In genomic region chrX:136916827-136917226, GRCh38 we compare ENCODE assay signal across 24 cellular contexts. TPM values are rescaled to one million over a fixed set of nuclear protein-coding genes. Genes with fewer than 3 reads are reported as not detected.
DNase-seq lines count a peak whose midpoint lies in the region; ATAC-seq, FAIRE-seq and TF ChIP-seq lines count a peak whose summit lies in the region.
"Had no signal": no experiment of that assay in that cellular context is flagged by ENCODE, and none has a peak within 500 bp of the region (broad histone marks: within the 10 kb centered on the region; RNA-seq: fewer than 3 reads in every experiment).

No MANE protein-coding gene starts in this region.

- FAIRE-seq in K562 (lab: Jason Lieb, UNC) = no peak
- FAIRE-seq: A549, GM12878, GM18507 had no signal

- H3K27ac Mint-ChIP-seq in T-helper 2 cell treated with Interferon-gamma antibody and Interleukin-4, amounts not matched to agents 5 μg/mL and 100 μg/mL, for 36 hours = peak overlapping the region; percentile 45
- no peak overlapping the region for H3K27ac Mint-ChIP-seq in CD4-positive, alpha-beta memory T cell
- H3K27ac Mint-ChIP-seq: B cell; CD4-positive, alpha-beta T cell; CD8-positive, alpha-beta memory T cell had no signal

- no peak overlapping the region for H3K4me3 Mint-ChIP-seq in T-helper 2 cell treated with Interferon-gamma antibody and Interleukin-4, amounts not matched to agents 5 μg/mL and 100 μg/mL, for 36 hours
- H3K4me3 Mint-ChIP-seq in CD4-positive, alpha-beta memory T cell = no peak overlapping the region
- H3K4me3 Mint-ChIP-seq: B cell; CD4-positive, alpha-beta T cell had no signal

- H3K27ac ChIP-seq in K562 (ENCODE audit: extremely low read depth, low read depth, low read length) (no peak overlapping the region), neutrophil (peak overlapping the region; percentile 51), aorta (ENCODE audit: low read depth in 1 of 2, low read length in 2 of 2) (no peak overlapping the region)
- no peak overlapping the region for H3K27ac ChIP-seq in CD4-positive, alpha-beta memory T cell (ENCODE audit: low read depth, low read length)
- H3K27ac ChIP-seq: 22Rv1; A549; BLaER1 treated with 17β-estradiol and CSF1 and Interleukin-3, amounts not matched to agents 10 nM and 100 nM; C4-2B had no signal

- 80% methylated on average over 1 of the region's 2 CpGs for WGBS in K562 (ENCODE audit: insufficient coverage, low coverage, missing lambda C conversion rate)
- WGBS in aorta, 2 donors = 83 to 94% methylated on average over 2 of the region's 2 CpGs

- BruUV-seq in K562 (replicated peaks; lab: Mats Ljungman, UMichigan) = no TSS peak

- TF ChIP-seq EP300 in K562 (IDR thresholded peaks at IDR 0.05; ENCODE audit: low read length) = no peak

- no peak for DNase-seq in T-helper 2 cell treated with Interferon-gamma antibody and Interleukin-4, amounts not matched to agents 5 μg/mL and 100 μg/mL, for 36 hours (ENCODE audit: low spot score)
- DNase-seq in T-helper 2 cell (no peak), K562 (ENCODE audit: extremely low read depth in 1 of 4, low spot score in 3 of 4) (no peak), aorta (no peak)
- no peak for DNase-seq in CD4-positive, alpha-beta memory T cell
- DNase-seq: AML-193; CD4-positive, alpha-beta T cell; CD8-positive, alpha-beta memory T cell; COR-L47; DMS 273 treated with DMSO at 0.1 percent for 48 hours; DMS153; DMS53; DMS79; DND-41; EL; GDM1 had no signal

- H3K27me3 ChIP-seq in K562 (ENCODE audit: control insufficient read depth in 2 of 2, insufficient read depth in 2 of 2, low read length in 2 of 2) (no peaks in the 10 kb centered on the region), neutrophil (no peaks in the 10 kb centered on the region), aorta (ENCODE audit: control insufficient read depth in 1 of 2, insufficient read depth in 2 of 2, low read length in 1 of 2) (no peaks in the 10 kb centered on the region)
- no peaks in the 10 kb centered on the region for H3K27me3 ChIP-seq in CD4-positive, alpha-beta memory T cell (ENCODE audit: insufficient read depth, low read length)

- CTCF ChIA-PET in K562 (lab: Yijun Ruan, JAX; ENCODE audit: low intra/inter-chr PET ratio) = no interaction called here
- CTCF ChIA-PET in CD4-positive, alpha-beta memory T cell (lab: Charles Lee; ENCODE audit: partially characterized antibody) = no interaction called here

- in situ Hi-C loops in K562 (cut with MboI) = no loop called here

- POLR2A ChIA-PET in K562 (lab: Yijun Ruan, JAX) = interaction anchor here (0.6 kb wide), 1 partner anchor 220 kb away, joined by 3 read pairs; no protein-coding TSS in a partner anchor
- POLR2A ChIA-PET in CD4-positive, alpha-beta memory T cell (lab: Charles Lee; ENCODE audit: partially characterized antibody) = no interaction called here

- H3K9me3 Mint-ChIP-seq in T-helper 2 cell treated with Interferon-gamma antibody and Interleukin-4, amounts not matched to agents 5 μg/mL and 100 μg/mL, for 36 hours = no peaks in the 10 kb centered on the region
- no peaks in the 10 kb centered on the region for H3K9me3 Mint-ChIP-seq in CD4-positive, alpha-beta memory T cell
- H3K9me3 Mint-ChIP-seq: CD4-positive, alpha-beta T cell; CD8-positive, alpha-beta memory T cell had no signal

- H3K36me3 Mint-ChIP-seq in T-helper 2 cell treated with Interferon-gamma antibody and Interleukin-4, amounts not matched to agents 5 μg/mL and 100 μg/mL, for 36 hours (ENCODE audit: low read depth) = no peaks in the 10 kb centered on the region
- H3K36me3 Mint-ChIP-seq in CD4-positive, alpha-beta memory T cell = no peaks in the 10 kb centered on the region
- H3K36me3 Mint-ChIP-seq: CD8-positive, alpha-beta memory T cell had no signal

- peaks cover 17% of the 10 kb centered on the region for H3K79me2 ChIP-seq in K562 (ENCODE audit: control insufficient read depth, insufficient read depth, low read length)

- H3K4me1 Mint-ChIP-seq in T-helper 2 cell treated with Interferon-gamma antibody and Interleukin-4, amounts not matched to agents 5 μg/mL and 100 μg/mL, for 36 hours (ENCODE audit: low read depth) = no peaks in the 10 kb centered on the region
- H3K4me1 Mint-ChIP-seq in CD4-positive, alpha-beta memory T cell = peaks cover 0 to 2% (median under 1%) of the 10 kb centered on the region in 4 donors
- H3K4me1 Mint-ChIP-seq: B cell had no signal

- no peak overlapping the region for H3K9ac ChIP-seq in K562 (ENCODE audit: insufficient read depth in 1 of 2, low read depth in 2 of 2, low read length in 2 of 2)
- H3K9ac ChIP-seq: BLaER1 treated with 17β-estradiol and CSF1 and Interleukin-3, amounts not matched to agents 10 nM and 100 nM had no signal

- intact Hi-C loops in K562 (cut with micrococcal nuclease) = no loop called here
- intact Hi-C loops in aorta (cut with DNase I) = no loop called here
- intact Hi-C loops in CD4-positive, alpha-beta memory T cell (cut with micrococcal nuclease) = no loop called here

- H3K27me3 Mint-ChIP-seq in T-helper 2 cell treated with Interferon-gamma antibody and Interleukin-4, amounts not matched to agents 5 μg/mL and 100 μg/mL, for 36 hours (ENCODE audit: low read depth) = no peaks in the 10 kb centered on the region
- H3K27me3 Mint-ChIP-seq in CD4-positive, alpha-beta memory T cell = no peaks in the 10 kb centered on the region
- H3K27me3 Mint-ChIP-seq: B cell; CD4-positive, alpha-beta T cell had no signal

- no peak for TF ChIP-seq POLR2A in K562 (conservative IDR thresholded peaks at IDR 0.05)

- no peak for ATAC-seq in K562
- no peak for ATAC-seq in aorta (ENCODE audit: low FRiP score)
- ATAC-seq: A549, GM12878 had no signal

- H3K9me3 ChIP-seq in K562 (replicated peaks; ENCODE audit: control insufficient read depth, insufficient read depth, low read depth, low read length) (no peaks in the 10 kb centered on the region; the same call in 1 of the 2 replicates), neutrophil (no peaks in the 10 kb centered on the region), aorta (ENCODE audit: control insufficient read depth, low read length) (no peaks in the 10 kb centered on the region)
- no peaks in the 10 kb centered on the region for H3K9me3 ChIP-seq in CD4-positive, alpha-beta memory T cell (ENCODE audit: control insufficient read depth in 1 of 2, low read length in 2 of 2)
- H3K9me3 ChIP-seq: A549 had no signal

- no peak for TF ChIP-seq RAD21 in K562 (CRISPR knock-in tag; conservative IDR thresholded peaks at IDR 0.05 in 1 of 2, IDR thresholded peaks at IDR 0.05 in 1 of 2)

- H2AFZ ChIP-seq in K562 (ENCODE audit: low read depth, low read length) = no peak overlapping the region

- H3K4me3 ChIP-seq in K562 (no peak overlapping the region), neutrophil (ENCODE audit: low read depth in 1 of 2, low read length in 1 of 2) (no peak overlapping the region), aorta (ENCODE audit: low read length in 2 of 2) (no peak overlapping the region)
- H3K4me3 ChIP-seq in CD4-positive, alpha-beta memory T cell (ENCODE audit: low read length in 2 of 2) = no peak overlapping the region
- H3K4me3 ChIP-seq: A549; BLaER1 treated with 17β-estradiol and CSF1 and Interleukin-3, amounts not matched to agents 10 nM and 100 nM; GM12878 had no signal

- no peak overlapping the region for H3K4me2 ChIP-seq in K562 (ENCODE audit: insufficient read depth, low read length)
- H3K4me2 ChIP-seq: A549; BLaER1 treated with 17β-estradiol and CSF1 and Interleukin-3, amounts not matched to agents 10 nM and 100 nM had no signal

- H3K4me1 ChIP-seq in K562 (replicated peaks in 1 of 2; ENCODE audit: control insufficient read depth in 2 of 2, insufficient read depth in 2 of 2, low read length in 2 of 2) (peaks cover 0 to 3% of the 10 kb centered on the region in 2 experiments; a peak in 2 of 5 replicates), neutrophil (ENCODE audit: control insufficient read depth in 1 of 2, insufficient read depth in 1 of 2, low read depth in 1 of 2, low read length in 1 of 2) (no peaks in the 10 kb centered on the region), aorta (ENCODE audit: control insufficient read depth in 1 of 2, insufficient read depth in 2 of 2, low read length in 2 of 2) (no peaks in the 10 kb centered on the region)
- H3K4me1 ChIP-seq in CD4-positive, alpha-beta memory T cell (ENCODE audit: insufficient read depth, low read length) = no peaks in the 10 kb centered on the region
- H3K4me1 ChIP-seq: A549; BLaER1 treated with 17β-estradiol and CSF1 and Interleukin-3, amounts not matched to agents 10 nM and 100 nM had no signal

- H3K36me3 ChIP-seq in K562 (ENCODE audit: control insufficient read depth, insufficient read depth, low read length) = no peaks in the 10 kb centered on the region; the same call in 2 of the 3 replicates
- H3K36me3 ChIP-seq in neutrophil = no peaks in the 10 kb centered on the region
- no peaks in the 10 kb centered on the region for H3K36me3 ChIP-seq in aorta (ENCODE audit: control insufficient read depth in 1 of 2, insufficient read depth in 2 of 2, low read length in 1 of 2)
- no peaks in the 10 kb centered on the region for H3K36me3 ChIP-seq in CD4-positive, alpha-beta memory T cell (ENCODE audit: insufficient read depth, low read length)

- no peak for TF ChIP-seq CTCF in K562 (IDR thresholded peaks at IDR 0.05 in 2 of 3, conservative IDR thresholded peaks at IDR 0.05 in 1 of 3; ENCODE audit: insufficient read depth in 2 of 3, low read depth in 1 of 3, low read length in 3 of 3)
- TF ChIP-seq CTCF in neutrophil (IDR thresholded peaks at IDR 0.05) = no peak

- H4K20me1 ChIP-seq in K562 (replicated peaks; ENCODE audit: control insufficient read depth, insufficient read depth, low read length) = no peaks in the 10 kb centered on the region
- H4K20me1 ChIP-seq: BLaER1 treated with 17β-estradiol and CSF1 and Interleukin-3, amounts not matched to agents 10 nM and 100 nM had no signal

- no peaks in the 10 kb centered on the region for H3K9me1 ChIP-seq in K562 (ENCODE audit: control insufficient read depth, insufficient read depth, low read length)

RNA-seq across cellular contexts. Expression of gene RBMX, which starts 36.3 kb away (rescaled TPM):
- total RNA-seq in K562 (2011; cell fraction: chromatin; rRNA removed; ENCODE audit: low replicate concordance) = 379 and 688 TPM in 2 replicates
- total RNA-seq in K562 (2011; cell fraction: nucleolus; rRNA removed) = 193 and 197 TPM in 2 replicates
- 341 and 464 TPM in 2 replicates for total RNA-seq in K562 (2011; cell fraction: nucleoplasm; rRNA removed)
- total RNA-seq in K562 (2014; rRNA removed) = 475 and 540 TPM in 2 replicates
- 671 and 744 TPM in 2 replicates for total RNA-seq in K562 (2014; rRNA removed; fragmentation: Illumina TruSeq; extraction: Trizol)
- total RNA-seq in K562 (2015; rRNA removed; fragmentation: Illumina TruSeq; extraction: Trizol) = 587 and 622 TPM in 2 replicates
- 421 and 459 TPM in 2 replicates for total RNA-seq in K562 (2021)
- polyA plus RNA-seq in K562 (2011; rRNA removed) = 461 and 523 TPM in 2 replicates
- 199 and 265 TPM in 2 replicates for polyA plus RNA-seq in K562 (2011; cell fraction: cytosol; rRNA removed)
- polyA plus RNA-seq in K562 (2011; cell fraction: nucleus; rRNA removed) = 464 and 535 TPM in 2 replicates
- 368 and 402 TPM in 2 replicates for polyA plus RNA-seq in K562 (2012)
- 534 and 616 TPM in 2 replicates for polyA plus RNA-seq in K562 (2014; fragmentation: Illumina TruSeq; extraction: Trizol)
- polyA plus RNA-seq in K562 (2014; fragmentation: Nextera tagmentation; extraction: Ambion mirVana) = 100 to 1,000 TPM; 468 to 638 TPM
- polyA plus RNA-seq in K562 (2014; rRNA removed) = 352 and 405 TPM in 2 replicates
- polyA minus RNA-seq in K562 (2011; rRNA and poly(A)+ RNA removed) = 441 and 529 TPM in 2 replicates
- 333 and 352 TPM in 2 replicates for polyA minus RNA-seq in K562 (2011; cell fraction: cytosol; rRNA and poly(A)+ RNA removed)
- 173 and 327 TPM in 2 replicates for polyA minus RNA-seq in K562 (2011; cell fraction: nucleus; rRNA and poly(A)+ RNA removed)
- 100 to 1,000 TPM; 128 to 131 TPM for total RNA-seq in aorta
- polyA plus RNA-seq in aorta = 100 to 1,000 TPM in 1 of 2 donors, 10 to 100 TPM in 1; 88.0 to 131 TPM
- total RNA-seq in CD4-positive, alpha-beta memory T cell = 100 to 1,000 TPM; 239 to 246 TPM
- polyA plus RNA-seq in CD4-positive, alpha-beta memory T cell = 100 to 1,000 TPM; 183 to 244 TPM
